ENCODE assay signal across 25 cellular contexts in the genomic region with DNA sequence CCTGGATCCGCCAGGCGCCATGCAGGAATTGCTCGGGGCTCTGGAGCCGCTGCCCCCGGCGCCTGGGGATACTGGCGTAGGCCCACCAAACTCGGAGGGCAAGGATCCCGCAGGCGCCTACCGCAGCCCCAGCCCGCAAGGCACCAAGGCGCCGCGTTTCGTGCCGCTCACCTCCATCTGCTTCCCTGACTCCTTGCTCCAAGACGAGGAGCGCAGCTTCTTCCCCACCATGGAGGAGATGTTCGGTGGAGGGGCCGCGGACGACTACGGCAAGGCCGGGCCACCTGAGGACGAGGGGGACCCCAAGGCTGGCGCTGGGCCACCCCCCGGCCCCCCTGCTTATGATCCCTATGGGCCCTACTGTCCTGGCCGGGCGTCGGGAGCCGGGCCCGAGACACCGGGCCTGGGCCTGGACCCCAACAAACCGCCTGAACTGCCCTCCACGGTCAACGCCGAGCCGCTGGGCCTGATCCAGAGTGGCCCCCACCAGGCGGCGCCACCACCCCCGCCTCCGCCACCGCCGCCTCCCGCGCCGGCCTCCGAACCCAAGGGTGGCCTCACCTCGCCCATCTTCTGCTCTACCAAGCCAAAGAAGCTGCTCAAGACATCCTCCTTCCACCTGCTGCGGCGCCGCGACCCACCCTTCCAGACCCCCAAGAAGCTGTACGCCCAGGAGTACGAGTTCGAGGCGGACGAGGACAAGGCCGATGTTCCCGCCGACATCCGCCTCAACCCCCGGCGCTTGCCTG. TPM values are rescaled to one million over a fixed set of nuclear protein-coding genes. Genes with fewer than 3 reads are reported as not detected.
A peak's percentile ranks its signal among the peaks of the same experiment; 100 is the strongest.
DNase-seq lines count a peak whose midpoint lies in the region; ATAC-seq, FAIRE-seq and TF ChIP-seq lines count a peak whose summit lies in the region.
"Had no signal": no experiment of that assay in that cellular context is flagged by ENCODE, and none has a peak within 500 bp of the region (broad histone marks: within the 10 kb centered on the region; RNA-seq: fewer than 3 reads in every experiment).

No MANE protein-coding gene starts in this region.

- CTCF ChIA-PET in SK-N-SH (lab: Yijun Ruan, JAX), result interaction anchor here (0.6 to 3.0 kb wide), 3 partner anchors 34 to 75 kb away, joined by 3 to 12 read pairs (median 8); no protein-coding TSS in a partner anchor
- CTCF ChIA-PET in endothelial cell of umbilical vein (lab: Charles Lee), result interaction anchor here (1.2 kb wide), 1 partner anchor 43 kb away, joined by 3 read pairs; the partner anchor contains the start of gene RRAS

- H3K27me3 ChIP-seq in SK-N-SH (ENCODE audit: insufficient read depth) (no peaks in the 10 kb centered on the region), endothelial cell of umbilical vein (ENCODE audit: control insufficient read depth in 2 of 2, insufficient read depth in 2 of 2, low read length in 2 of 2) (no peaks in the 10 kb centered on the region), testis (no peaks in the 10 kb centered on the region)
- H3K27me3 ChIP-seq: Peyer's patch had no signal

- H3K9ac ChIP-seq in SK-N-SH (no peak overlapping the region), endothelial cell of umbilical vein (replicated peaks; ENCODE audit: extremely low read depth, insufficient read depth, low read length) (no peak overlapping the region)

- no peaks in the 10 kb centered on the region; the same call in 1 of the 2 replicates for H3K27me3 Mint-ChIP-seq in HFFc6 (ENCODE audit: insufficient read depth)

- H3K4me1 ChIP-seq in SK-N-SH (ENCODE audit: control insufficient read depth in 1 of 2, insufficient read depth in 2 of 2, low read depth in 1 of 2, low read length in 1 of 2) (peaks cover 0 to 12% of the 10 kb centered on the region in 2 experiments; a peak in 1 of 4 replicates), endothelial cell of umbilical vein (ENCODE audit: control insufficient read depth, extremely low read depth, insufficient read depth, low read length) (peaks cover 10% of the 10 kb centered on the region), testis (peaks cover 18% of the 10 kb centered on the region)

- H3F3A ChIP-seq in SK-N-SH (replicated peaks; ENCODE audit: insufficient read depth), result peaks cover 15% of the 10 kb centered on the region

- H4K20me1 ChIP-seq in SK-N-SH (ENCODE audit: insufficient read depth) (peaks cover 53% of the 10 kb centered on the region), endothelial cell of umbilical vein (replicated peaks; ENCODE audit: control insufficient read depth, extremely low read depth, insufficient read depth, low read length) (no peaks in the 10 kb centered on the region)

- peaks cover 20% of the 10 kb centered on the region for H3K4me1 Mint-ChIP-seq in HFFc6 (ENCODE audit: low read depth)

- FAIRE-seq in endothelial cell of umbilical vein (lab: Jason Lieb, UNC), result no peak
- FAIRE-seq: D721Med had no signal

- H3K79me2 ChIP-seq in SK-N-SH (ENCODE audit: insufficient read depth), result peaks cover 77% of the 10 kb centered on the region
- H3K79me2 ChIP-seq in endothelial cell of umbilical vein (ENCODE audit: control insufficient read depth, insufficient read depth, low read length), result peaks cover 47% of the 10 kb centered on the region

- no peak overlapping the region for H3K4me2 ChIP-seq in SK-N-SH
- H3K4me2 ChIP-seq in endothelial cell of umbilical vein (ENCODE audit: insufficient read depth, low read length), result no peak overlapping the region

- TF ChIP-seq CTCF in SK-N-SH (IDR thresholded peaks at IDR 0.05) (0 out of 2 replicates have a peak, but pooled peaks have one; percentile 8), HFFc6 (IDR thresholded peaks at IDR 0.05) (peak; percentile 34), endothelial cell of umbilical vein (IDR thresholded peaks at IDR 0.05; ENCODE audit: extremely low read depth in 1 of 2, insufficient read depth in 1 of 2, low read depth in 1 of 2, low read length in 2 of 2) (no peak), testis (IDR thresholded peaks at IDR 0.05) (no peak)

- intact Hi-C loops in endothelial cell of umbilical vein (cut with micrococcal nuclease), result no loop called here
- intact Hi-C loops in testis (cut with DNase I; ENCODE audit: low total_unique reads), result no loop called here

- dilution Hi-C loops in endothelial cell of umbilical vein (cut with MboI; ENCODE audit: extremely low pct_ligation_motif_present, low sequenced_read_pairs), result no loop called here

- TSS peak; percentile 12 for BruUV-seq in endothelial cell of umbilical vein (replicated peaks; lab: Mats Ljungman, UMichigan)

- TF ChIP-seq RAD21 in SK-N-SH (IDR thresholded peaks at IDR 0.05; ENCODE audit: low read length), result no peak

- no peak overlapping the region for H3K4me3 Mint-ChIP-seq in HFFc6
- H3K4me3 Mint-ChIP-seq: CD8-positive, alpha-beta T cell; T-helper 1 cell treated with Interleukin-12 subunit alpha and Interleukin-12 subunit beta and Interleukin-4 antibody, amounts not matched to agents 30 μg/mL and 1 μg/mL, for 36 hours had no signal

- no peak for ATAC-seq in SK-N-SH treated with all-trans-retinoic acid at 6 μM for 48 hours
- ATAC-seq: CD8-positive, alpha-beta T cell had no signal

- H3K9me1 ChIP-seq in endothelial cell of umbilical vein (replicated peaks; ENCODE audit: control insufficient read depth, extremely low read depth, insufficient read depth, low read length), result no peaks in the 10 kb centered on the region

- TF ChIP-seq EP300 in SK-N-SH (IDR thresholded peaks at IDR 0.05; ENCODE audit: borderline replicate concordance in 1 of 2, low read depth in 1 of 2, low read length in 1 of 2), result no peak

- POLR2A ChIA-PET in SK-N-SH (lab: Yijun Ruan, JAX) (interaction anchor here (0.7 kb wide), 1 partner anchor 19 kb away, joined by 3 read pairs; no protein-coding TSS in a partner anchor), endothelial cell of umbilical vein (lab: Charles Lee) (no interaction called here)

- H3K36me3 ChIP-seq in SK-N-SH (replicated peaks in 1 of 2; ENCODE audit: control insufficient read depth in 1 of 2, insufficient read depth in 2 of 2, low read length in 1 of 2), result peaks cover 37 to 65% of the 10 kb centered on the region in 2 experiments
- peaks cover 11 to 46% of the 10 kb centered on the region in 2 experiments for H3K36me3 ChIP-seq in endothelial cell of umbilical vein (ENCODE audit: control insufficient read depth in 2 of 2, extremely low read depth in 1 of 2, insufficient read depth in 2 of 2, low read length in 2 of 2)
- no peaks in the 10 kb centered on the region for H3K36me3 ChIP-seq in testis (ENCODE audit: low read depth, missing control alignments)

- H3K4me3 ChIP-seq in SK-N-SH (ENCODE audit: low read depth in 2 of 2, low read length in 1 of 2), result no peak overlapping the region
- H3K4me3 ChIP-seq in endothelial cell of umbilical vein (replicated peaks in 1 of 3; ENCODE audit: insufficient read depth in 1 of 3, low read depth in 1 of 3, low read length in 3 of 3), result no peak overlapping the region
- peak overlapping the region; percentile 19 to 55 for H3K4me3 ChIP-seq in testis
- H3K4me3 ChIP-seq: Peyer's patch had no signal

- no peak for DNase-seq in SK-N-SH
- no peak for DNase-seq in HFFc6
- no peak for DNase-seq in endothelial cell of umbilical vein (ENCODE audit: low read depth, low spot score)
- DNase-seq in testis, result no peak
- no peak for DNase-seq in activated T-cell treated with anti-CD3 and anti-CD28 coated beads for 4 hours
- DNase-seq in dermis blood vessel endothelial cell, result no peak
- DNase-seq in iPS-NIHi11 (ENCODE audit: low spot score), result no peak
- DNase-seq: 8988T; AML-193; C1 segment of cervical spinal cord; CD8-positive, alpha-beta T cell; DMS53; GDM1; GOT3; KG1; NCI-H1105 treated with DMSO at 0.1 percent for 48 hours; NCI-H2081; NCI-H2171; NCI-H345; NCI-H524; NCI-H82; Peyer's patch had no signal

- H3K9me2 ChIP-seq in SK-N-SH, result no peaks in the 10 kb centered on the region

- H2AFZ ChIP-seq in SK-N-SH (ENCODE audit: low read depth), result no peak overlapping the region
- H2AFZ ChIP-seq in endothelial cell of umbilical vein (ENCODE audit: low read depth, low read length), result no peak overlapping the region

- peaks cover 16% of the 10 kb centered on the region; the same call in 1 of the 2 replicates for H3K36me3 Mint-ChIP-seq in HFFc6 (ENCODE audit: low read depth)

- H3K9me3 Mint-ChIP-seq in HFFc6, result no peaks in the 10 kb centered on the region
- H3K9me3 Mint-ChIP-seq: CD8-positive, alpha-beta T cell; T-helper 1 cell treated with Interleukin-12 subunit alpha and Interleukin-12 subunit beta and Interleukin-4 antibody, amounts not matched to agents 30 μg/mL and 1 μg/mL, for 36 hours had no signal

- TF ChIP-seq POLR2A in endothelial cell of umbilical vein (IDR thresholded peaks at IDR 0.05; ENCODE audit: low read depth, low read length) (no peak), testis (IDR thresholded peaks at IDR 0.05) (no peak)

- no peak overlapping the region for H3K27ac Mint-ChIP-seq in HFFc6
- H3K27ac Mint-ChIP-seq: CD8-positive, alpha-beta T cell; T-helper 1 cell treated with Interleukin-12 subunit alpha and Interleukin-12 subunit beta and Interleukin-4 antibody, amounts not matched to agents 30 μg/mL and 1 μg/mL, for 36 hours had no signal

- WGBS in SK-N-SH (ENCODE audit: low lambda C conversion rate), result 98% methylated on average over 42 of the region's 65 CpGs
- 40 to 79% methylated on average over 3 to 65 of the region's 65 CpGs for WGBS in testis, 2 donors

- H3K9me3 ChIP-seq in SK-N-SH, result no peaks in the 10 kb centered on the region
- no peaks in the 10 kb centered on the region for H3K9me3 ChIP-seq in endothelial cell of umbilical vein (replicated peaks; ENCODE audit: control insufficient read depth, insufficient read depth, low read length)
- no peaks in the 10 kb centered on the region for H3K9me3 ChIP-seq in testis
- H3K9me3 ChIP-seq: Peyer's patch had no signal

- H3K27ac ChIP-seq in SK-N-SH (ENCODE audit: low read depth in 2 of 2, low read length in 1 of 2) (no peak overlapping the region), endothelial cell of umbilical vein (ENCODE audit: insufficient read depth, low read depth, low read length) (no peak overlapping the region), testis (peak overlapping the region; percentile 7 to 20)
- H3K27ac ChIP-seq: Peyer's patch had no signal

RNA-seq across cellular contexts. Expression of gene PRR12, which starts 6.1 kb away (rescaled TPM):
- polyA plus RNA-seq in SK-N-SH (2012; rRNA removed), result 0.71 and 1.7 TPM in 2 replicates
- 1.4 and 1.8 TPM in 2 replicates for polyA plus RNA-seq in SK-N-SH (2012; cell fraction: cytosol; rRNA removed)
- polyA plus RNA-seq in SK-N-SH (2012; cell fraction: nucleus; rRNA removed), result 5.2 and 8.9 TPM in 2 replicates
- 10 to 100 TPM; 23.3 to 26.2 (median 24.3) TPM for total RNA-seq in HFFc6 (2021; fragmentation: NEBNext Ultra II Directional; extraction: Animal tissue kit (Norgen Biotek cat#: 25700))
- total RNA-seq in endothelial cell of umbilical vein, result 35.6 and 37.0 TPM in 2 replicates
- 1.6 and 1.9 TPM in 2 replicates for polyA plus RNA-seq in endothelial cell of umbilical vein
- polyA plus RNA-seq in endothelial cell of umbilical vein (2011; cell fraction: cytosol; rRNA removed), result 2.3 and 2.7 TPM in 2 replicates
- 6.5 and 7.1 TPM in 2 replicates for polyA plus RNA-seq in endothelial cell of umbilical vein (2011; cell fraction: nucleus; rRNA removed)
- 9.6 and 15.0 TPM in 2 replicates for polyA plus RNA-seq in endothelial cell of umbilical vein (2012)
- 1.9 and 2.5 TPM in 2 replicates for polyA minus RNA-seq in endothelial cell of umbilical vein
- 7.4 TPM for polyA minus RNA-seq in endothelial cell of umbilical vein (2011; cell fraction: cytosol; rRNA and poly(A)+ RNA removed)
- polyA minus RNA-seq in endothelial cell of umbilical vein (2011; cell fraction: nucleus; rRNA and poly(A)+ RNA removed), result 3.0 and 7.4 TPM in 2 replicates
- 10 to 100 TPM; 32.8 to 33.1 TPM for total RNA-seq in testis
- 15.7 TPM for polyA plus RNA-seq in testis (ENCODE audit: insufficient read depth, low read depth, low replicate concordance)
- 2.4 and 4.8 TPM in 2 replicates for total RNA-seq in dermis blood vessel endothelial cell

RNA-seq across cellular contexts. Expression of gene PRRG2, which starts 16.0 kb away (rescaled TPM):
- 0.42 and 0.44 TPM in 2 replicates for polyA plus RNA-seq in SK-N-SH (2012; rRNA removed)
- 0.21 and 0.62 TPM in 2 replicates for polyA plus RNA-seq in SK-N-SH (2012; cell fraction: cytosol; rRNA removed)
- polyA plus RNA-seq in SK-N-SH (2012; cell fraction: nucleus; rRNA removed), result 0.33 and 0.42 TPM in 2 replicates
- under 1 TPM; 0.33 to 0.69 (median 0.42) TPM for total RNA-seq in HFFc6 (2021; fragmentation: NEBNext Ultra II Directional; extraction: Animal tissue kit (Norgen Biotek cat#: 25700))
- 1.5 and 2.6 TPM in 2 replicates for total RNA-seq in endothelial cell of umbilical vein
- polyA plus RNA-seq in endothelial cell of umbilical vein, result 2.9 and 3.0 TPM in 2 replicates
- polyA plus RNA-seq in endothelial cell of umbilical vein (2011; cell fraction: cytosol; rRNA removed), result 1.5 and 2.8 TPM in 2 replicates
- polyA plus RNA-seq in endothelial cell of umbilical vein (2011; cell fraction: nucleus; rRNA removed), result 1.3 and 2.4 TPM in 2 replicates
- polyA plus RNA-seq in endothelial cell of umbilical vein (2012), result 2.2 and 4.0 TPM in 2 replicates
- 0.62 and 2.1 TPM in 2 replicates for polyA minus RNA-seq in endothelial cell of umbilical vein
- 3.9 TPM for polyA minus RNA-seq in endothelial cell of umbilical vein (2011; cell fraction: cytosol; rRNA and poly(A)+ RNA removed)
- 1.0 and 2.4 TPM in 2 replicates for polyA minus RNA-seq in endothelial cell of umbilical vein (2011; cell fraction: nucleus; rRNA and poly(A)+ RNA removed)
- total RNA-seq in testis, result 1 to 10 TPM in 1 of 2 donors, under 1 TPM in 1; 0.71 to 1.9 TPM
- 3.0 TPM for polyA plus RNA-seq in testis (ENCODE audit: insufficient read depth, low read depth, low replicate concordance)
- 6.1 and 7.5 TPM in 2 replicates for total RNA-seq in dermis blood vessel endothelial cell

RNA-seq across cellular contexts. Expression of gene NOSIP, which starts 16.8 kb away (rescaled TPM):
- polyA plus RNA-seq in SK-N-SH (2012; rRNA removed) (101 and 128 TPM in 2 replicates), endothelial cell of umbilical vein (128 and 199 TPM in 2 replicates), testis (ENCODE audit: insufficient read depth, low read depth, low replicate concordance) (241 TPM)
- polyA plus RNA-seq in SK-N-SH (2012; cell fraction: cytosol; rRNA removed), result 53.6 and 77.6 TPM in 2 replicates
- polyA plus RNA-seq in SK-N-SH (2012; cell fraction: nucleus; rRNA removed), result 159 and 225 TPM in 2 replicates
- total RNA-seq in HFFc6 (2021; fragmentation: NEBNext Ultra II Directional; extraction: Animal tissue kit (Norgen Biotek cat#: 25700)), result 10 to 100 TPM; 66.0 to 79.7 (median 72.4) TPM
- total RNA-seq in endothelial cell of umbilical vein (77.5 and 79.8 TPM in 2 replicates), testis (100 to 1,000 TPM; 145 to 151 TPM), dermis blood vessel endothelial cell (90.4 and 98.7 TPM in 2 replicates)
- 127 and 148 TPM in 2 replicates for polyA plus RNA-seq in endothelial cell of umbilical vein (2011; cell fraction: cytosol; rRNA removed)
- polyA plus RNA-seq in endothelial cell of umbilical vein (2011; cell fraction: nucleus; rRNA removed), result 96.2 and 134 TPM in 2 replicates
- 106 and 132 TPM in 2 replicates for polyA plus RNA-seq in endothelial cell of umbilical vein (2012)
- polyA minus RNA-seq in endothelial cell of umbilical vein, result 81.8 and 82.4 TPM in 2 replicates
- 70.6 TPM for polyA minus RNA-seq in endothelial cell of umbilical vein (2011; cell fraction: cytosol; rRNA and poly(A)+ RNA removed)
- 19.5 and 30.8 TPM in 2 replicates for polyA minus RNA-seq in endothelial cell of umbilical vein (2011; cell fraction: nucleus; rRNA and poly(A)+ RNA removed)

RNA-seq across cellular contexts. Expression of gene RRAS, which starts 42.8 kb away (rescaled TPM):
- polyA plus RNA-seq in SK-N-SH (2012; rRNA removed) (113 and 141 TPM in 2 replicates), endothelial cell of umbilical vein (250 and 329 TPM in 2 replicates), testis (ENCODE audit: insufficient read depth, low read depth, low replicate concordance) (69.2 TPM)
- 75.1 and 114 TPM in 2 replicates for polyA plus RNA-seq in SK-N-SH (2012; cell fraction: cytosol; rRNA removed)
- polyA plus RNA-seq in SK-N-SH (2012; cell fraction: nucleus; rRNA removed), result 85.4 and 90.9 TPM in 2 replicates
- 100 to 1,000 TPM; 130 to 162 (median 133) TPM for total RNA-seq in HFFc6 (2021; fragmentation: NEBNext Ultra II Directional; extraction: Animal tissue kit (Norgen Biotek cat#: 25700))
- total RNA-seq in endothelial cell of umbilical vein (84.8 and 89.5 TPM in 2 replicates), testis (10 to 100 TPM; 39.3 to 41.5 TPM), dermis blood vessel endothelial cell (24.3 and 28.6 TPM in 2 replicates)
- 162 and 238 TPM in 2 replicates for polyA plus RNA-seq in endothelial cell of umbilical vein (2011; cell fraction: cytosol; rRNA removed)
- 70.1 and 80.1 TPM in 2 replicates for polyA plus RNA-seq in endothelial cell of umbilical vein (2011; cell fraction: nucleus; rRNA removed)
- polyA plus RNA-seq in endothelial cell of umbilical vein (2012), result 143 and 267 TPM in 2 replicates
- polyA minus RNA-seq in endothelial cell of umbilical vein, result 54.5 and 71.8 TPM in 2 replicates
- 10.2 TPM for polyA minus RNA-seq in endothelial cell of umbilical vein (2011; cell fraction: cytosol; rRNA and poly(A)+ RNA removed)
- 15.3 and 17.2 TPM in 2 replicates for polyA minus RNA-seq in endothelial cell of umbilical vein (2011; cell fraction: nucleus; rRNA and poly(A)+ RNA removed)

RNA-seq across cellular contexts. Expression of gene SCAF1, which starts 44.9 kb away (rescaled TPM):
- polyA plus RNA-seq in SK-N-SH (2012; rRNA removed) (5.5 and 9.5 TPM in 2 replicates), endothelial cell of umbilical vein (9.6 and 13.3 TPM in 2 replicates), testis (ENCODE audit: insufficient read depth, low read depth, low replicate concordance) (51.4 TPM)
- polyA plus RNA-seq in SK-N-SH (2012; cell fraction: cytosol; rRNA removed), result 9.1 and 15.9 TPM in 2 replicates
- polyA plus RNA-seq in SK-N-SH (2012; cell fraction: nucleus; rRNA removed), result 51.6 and 91.2 TPM in 2 replicates
- 100 to 1,000 TPM; 112 to 134 (median 121) TPM for total RNA-seq in HFFc6 (2021; fragmentation: NEBNext Ultra II Directional; extraction: Animal tissue kit (Norgen Biotek cat#: 25700))
- total RNA-seq in endothelial cell of umbilical vein (75.8 and 83.8 TPM in 2 replicates), testis (10 to 100 TPM; 70.8 to 78.1 TPM), dermis blood vessel endothelial cell (11.9 and 26.5 TPM in 2 replicates)
- 8.2 and 15.8 TPM in 2 replicates for polyA plus RNA-seq in endothelial cell of umbilical vein (2011; cell fraction: cytosol; rRNA removed)
- 19.6 and 21.6 TPM in 2 replicates for polyA plus RNA-seq in endothelial cell of umbilical vein (2011; cell fraction: nucleus; rRNA removed)
- polyA plus RNA-seq in endothelial cell of umbilical vein (2012), result 47.6 and 56.8 TPM in 2 replicates
- 4.8 and 5.2 TPM in 2 replicates for polyA minus RNA-seq in endothelial cell of umbilical vein
- polyA minus RNA-seq in endothelial cell of umbilical vein (2011; cell fraction: cytosol; rRNA and poly(A)+ RNA removed), result 11.4 TPM
- polyA minus RNA-seq in endothelial cell of umbilical vein (2011; cell fraction: nucleus; rRNA and poly(A)+ RNA removed), result 4.6 and 8.6 TPM in 2 replicates

Comparison
In these comparisons a context has a peak if more than half of its experiments do, and no peak if none do; other contexts are left out.
1. H3K27ac ChIP-seq: peak in testis (2 of 2); none in SK-N-SH (0 of 2) and endothelial cell of umbilical vein (single experiment).
2. H3K4me3 ChIP-seq: peak in testis (2 of 2); none in SK-N-SH (0 of 2) and endothelial cell of umbilical vein (0 of 3).
3. CTCF ChIP-seq: peak in SK-N-SH (single experiment) and HFFc6 (single experiment); none in endothelial cell of umbilical vein (0 of 2) and testis (0 of 3).